19 cellular contexts compared by ENCODE assay signal in the genomic region with DNA sequence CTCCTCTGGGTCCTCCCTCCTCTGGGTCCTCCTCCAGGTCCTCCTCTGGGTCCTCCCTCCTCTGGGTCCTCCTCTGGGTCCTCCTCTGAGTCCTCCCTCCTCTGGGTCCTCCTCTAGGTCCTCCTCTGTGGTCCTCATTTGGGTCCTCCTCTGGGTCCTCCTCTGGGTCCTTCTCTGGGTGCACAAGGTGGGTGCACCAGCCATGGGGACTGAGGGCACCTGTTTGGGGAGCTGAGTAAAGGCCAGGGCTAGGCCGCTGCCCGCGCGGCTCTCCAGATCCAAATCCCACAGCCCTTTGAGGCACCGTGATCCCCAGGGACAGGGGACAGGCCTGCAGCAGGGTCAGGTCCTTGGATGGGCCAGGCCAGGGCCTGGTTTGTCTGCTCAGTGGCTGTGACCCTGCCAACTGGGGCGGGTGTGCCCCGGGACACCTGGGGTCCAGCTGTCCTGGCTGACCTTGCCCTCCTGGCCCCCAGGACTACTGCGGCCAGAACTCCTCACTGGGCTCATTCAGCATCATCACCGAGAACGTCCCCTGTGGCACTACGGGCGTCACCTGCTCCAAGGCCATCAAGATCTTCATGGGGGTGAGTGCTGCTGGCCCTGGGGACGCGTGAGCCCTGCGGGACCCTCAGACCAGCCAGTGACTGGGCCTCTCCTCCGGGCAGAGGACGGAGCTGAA. TPM values are rescaled to one million over a fixed set of nuclear protein-coding genes. Genes with fewer than 3 reads are reported as not detected.
A peak's percentile ranks its signal among the peaks of the same experiment; 100 is the strongest.
DNase-seq lines count a peak whose midpoint lies in the region; ATAC-seq and TF ChIP-seq lines count a peak whose summit lies in the region.
"Had no signal": no experiment of that assay in that cellular context is flagged by ENCODE, and none has a peak within 500 bp of the region (broad histone marks: within the 10 kb centered on the region; RNA-seq: fewer than 3 reads in every experiment).

No MANE protein-coding gene starts in this region.

- no peaks in the 10 kb centered on the region for H3K79me2 ChIP-seq in OCI-LY7 (ENCODE audit: insufficient read depth, low read depth, low read length)

- H3K4me3 ChIP-seq in HEK293 (ENCODE audit: low read depth, low read length) (no peak overlapping the region), mucosa of descending colon (no peak overlapping the region), OCI-LY7 (ENCODE audit: low read depth, low read length, poor library complexity, severe bottlenecking) (no peak overlapping the region), uterus (no peak overlapping the region)
- H3K4me3 ChIP-seq: SJCRH30 had no signal

- no peaks in the 10 kb centered on the region for H3K27me3 ChIP-seq in uterus
- H3K27me3 ChIP-seq: SJCRH30 had no signal

- H3K27ac Mint-ChIP-seq in activated naive CD8-positive, alpha-beta T cell treated with anti-CD3 and anti-CD28 coated beads, Interleukin-2, amount 10 ng/mL, durations not matched to agents 7 days and 5 days, result no peak overlapping the region
- H3K27ac Mint-ChIP-seq in activated naive CD8-positive, alpha-beta T cell treated with anti-CD3 and anti-CD28 coated beads, Interleukin-2, amount 50 U/mL, for 24 hours, result no peak overlapping the region
- H3K27ac Mint-ChIP-seq in chondrocyte (ENCODE audit: unreplicated experiment), result no peak overlapping the region

- H3K9me2 ChIP-seq in OCI-LY7 (ENCODE audit: insufficient read depth, low read length), result no peaks in the 10 kb centered on the region

- H3K9me3 ChIP-seq in HEK293 (ENCODE audit: control insufficient read depth, insufficient read depth, low read depth, low read length), result no peaks in the 10 kb centered on the region
- no peaks in the 10 kb centered on the region for H3K9me3 ChIP-seq in mucosa of descending colon
- H3K9me3 ChIP-seq in OCI-LY7 (ENCODE audit: low read length), result no peaks in the 10 kb centered on the region
- H3K9me3 ChIP-seq in uterus, result no peaks in the 10 kb centered on the region
- H3K9me3 ChIP-seq: SJCRH30 had no signal

- no peak overlapping the region for H3K4me3 Mint-ChIP-seq in activated naive CD8-positive, alpha-beta T cell treated with anti-CD3 and anti-CD28 coated beads, Interleukin-2, amount 10 ng/mL, durations not matched to agents 7 days and 5 days
- no peak overlapping the region for H3K4me3 Mint-ChIP-seq in activated naive CD8-positive, alpha-beta T cell treated with anti-CD3 and anti-CD28 coated beads, Interleukin-2, amount 50 U/mL, for 24 hours
- H3K4me3 Mint-ChIP-seq in chondrocyte (ENCODE audit: unreplicated experiment), result no peak overlapping the region

- intact Hi-C loops in mucosa of descending colon (cut with DNase I, micrococcal nuclease) (no loop called here), OCI-LY7 (cut with micrococcal nuclease; ENCODE audit: unreplicated experiment) (no loop called here), uterus (cut with DNase I; ENCODE audit: low total_unique reads) (no loop called here)

- BruUV-seq in OCI-LY7 (replicated peaks; lab: Mats Ljungman, UMichigan), result no TSS peak

- H4K20me1 ChIP-seq in OCI-LY7 (ENCODE audit: insufficient read depth, low read length), result no peaks in the 10 kb centered on the region

- peak; percentile 22 for DNase-seq in activated naive CD8-positive, alpha-beta T cell treated with anti-CD3 and anti-CD28 coated beads, Interleukin-2, amount 10 ng/mL, durations not matched to agents 7 days and 5 days
- DNase-seq in activated naive CD8-positive, alpha-beta T cell treated with anti-CD3 and anti-CD28 coated beads, Interleukin-2, amount 50 U/mL, for 24 hours, result no peak
- DNase-seq in chondrocyte (ENCODE audit: low spot score) (peak; percentile 87), mucosa of descending colon (peak in 2 of 3 donors; percentile 24 to 36), OCI-LY7 (ENCODE audit: low spot score) (no peak), uterus (no peak)
- DNase-seq: NCI-H1105, NCI-H2029 treated with DMSO at 0.1 percent for 48 hours, NCI-H226, NCI-H510A treated with DMSO at 0.1 percent for 48 hours, NCI-H748 treated with DMSO at 0.1 percent for 48 hours, SJCRH30 had no signal

- H3K27ac ChIP-seq in HEK293 (ENCODE audit: extremely low read depth, low read depth, low read length) (no peak overlapping the region), OCI-LY7 (ENCODE audit: low read depth, low read length, poor library complexity, severe bottlenecking) (no peak overlapping the region), uterus (no peak overlapping the region)
- H3K27ac ChIP-seq: C4-2B, HL-60, RWPE1, SJCRH30 had no signal

- POLR2A ChIA-PET in activated naive CD8-positive, alpha-beta T cell treated with anti-CD3 and anti-CD28 coated beads, Interleukin-2, amount 10 ng/mL, durations not matched to agents 7 days and 5 days (lab: Charles Lee), result no interaction called here
- POLR2A ChIA-PET in HEK293 (lab: Yijun Ruan, JAX), result no interaction called here
- POLR2A ChIA-PET in OCI-LY7 (lab: Charles Lee), result no interaction called here

- TF ChIP-seq CTCF in HEK293 (tag by site-specific recombination; IDR thresholded peaks at IDR 0.05) (no peak), chondrocyte (IDR thresholded peaks at IDR 0.05) (no peak), mucosa of descending colon (IDR thresholded peaks at IDR 0.05) (no peak), OCI-LY7 (conservative IDR thresholded peaks at IDR 0.05; ENCODE audit: low read length) (no peak), uterus (IDR thresholded peaks at IDR 0.05) (no peak)

- no peaks in the 10 kb centered on the region for H3K36me3 Mint-ChIP-seq in activated naive CD8-positive, alpha-beta T cell treated with anti-CD3 and anti-CD28 coated beads, Interleukin-2, amount 10 ng/mL, durations not matched to agents 7 days and 5 days
- no peaks in the 10 kb centered on the region for H3K36me3 Mint-ChIP-seq in activated naive CD8-positive, alpha-beta T cell treated with anti-CD3 and anti-CD28 coated beads, Interleukin-2, amount 50 U/mL, for 24 hours (ENCODE audit: low read depth)
- no peaks in the 10 kb centered on the region for H3K36me3 Mint-ChIP-seq in chondrocyte (ENCODE audit: low read depth)

- TF ChIP-seq POLR2A in uterus (IDR thresholded peaks at IDR 0.05), result no peak

- H3K4me1 Mint-ChIP-seq in activated naive CD8-positive, alpha-beta T cell treated with anti-CD3 and anti-CD28 coated beads, Interleukin-2, amount 10 ng/mL, durations not matched to agents 7 days and 5 days, result no peaks in the 10 kb centered on the region
- no peaks in the 10 kb centered on the region for H3K4me1 Mint-ChIP-seq in activated naive CD8-positive, alpha-beta T cell treated with anti-CD3 and anti-CD28 coated beads, Interleukin-2, amount 50 U/mL, for 24 hours
- no peaks in the 10 kb centered on the region for H3K4me1 Mint-ChIP-seq in chondrocyte (ENCODE audit: low read depth)

- no peaks in the 10 kb centered on the region for H3K4me1 ChIP-seq in HEK293 (ENCODE audit: control insufficient read depth, insufficient read depth, low read length)
- H3K4me1 ChIP-seq in mucosa of descending colon (ENCODE audit: low read depth), result no peaks in the 10 kb centered on the region
- H3K4me1 ChIP-seq in OCI-LY7 (ENCODE audit: insufficient read depth, low read length, poor library complexity, severe bottlenecking), result no peaks in the 10 kb centered on the region
- H3K4me1 ChIP-seq in uterus, result no peaks in the 10 kb centered on the region
- H3K4me1 ChIP-seq: SJCRH30 had no signal

- peaks cover 9% of the 10 kb centered on the region for H3K9me3 Mint-ChIP-seq in activated naive CD8-positive, alpha-beta T cell treated with anti-CD3 and anti-CD28 coated beads, Interleukin-2, amount 10 ng/mL, durations not matched to agents 7 days and 5 days
- no peaks in the 10 kb centered on the region for H3K9me3 Mint-ChIP-seq in activated naive CD8-positive, alpha-beta T cell treated with anti-CD3 and anti-CD28 coated beads, Interleukin-2, amount 50 U/mL, for 24 hours
- H3K9me3 Mint-ChIP-seq in chondrocyte (ENCODE audit: low read depth), result no peaks in the 10 kb centered on the region

- H3K36me3 ChIP-seq in HEK293 (ENCODE audit: control insufficient read depth in 2 of 2, insufficient read depth in 1 of 2, low read length in 2 of 2) (no peaks in the 10 kb centered on the region), mucosa of descending colon (ENCODE audit: low read depth) (no peaks in the 10 kb centered on the region), OCI-LY7 (ENCODE audit: insufficient read depth, low read length) (no peaks in the 10 kb centered on the region), uterus (no peaks in the 10 kb centered on the region)
- H3K36me3 ChIP-seq: SJCRH30 had no signal

- no peak for ATAC-seq in activated naive CD8-positive, alpha-beta T cell treated with anti-CD3 and anti-CD28 coated beads, Interleukin-2, amount 10 ng/mL, durations not matched to agents 7 days and 5 days (ENCODE audit: low read depth)
- ATAC-seq in activated naive CD8-positive, alpha-beta T cell treated with anti-CD3 and anti-CD28 coated beads, Interleukin-2, amount 50 U/mL, for 24 hours, result no peak
- no peak for ATAC-seq in mucosa of descending colon
- no peak for ATAC-seq in GM21367 (IDR thresholded peaks at IDR 0.05; ENCODE audit: unreplicated experiment)

- CTCF ChIA-PET in HEK293 (lab: Yijun Ruan, JAX), result interaction anchor here (0.7 kb wide), 1 partner anchor 228 kb away, joined by 3 read pairs; no protein-coding TSS in a partner anchor
- CTCF ChIA-PET in OCI-LY7 (lab: Charles Lee; ENCODE audit: unreplicated experiment), result no interaction called here

- no peak overlapping the region for H3K4me2 ChIP-seq in OCI-LY7 (ENCODE audit: low read length)

- H3K27me3 Mint-ChIP-seq in activated naive CD8-positive, alpha-beta T cell treated with anti-CD3 and anti-CD28 coated beads, Interleukin-2, amount 10 ng/mL, durations not matched to agents 7 days and 5 days, result no peaks in the 10 kb centered on the region
- no peaks in the 10 kb centered on the region for H3K27me3 Mint-ChIP-seq in activated naive CD8-positive, alpha-beta T cell treated with anti-CD3 and anti-CD28 coated beads, Interleukin-2, amount 50 U/mL, for 24 hours
- H3K27me3 Mint-ChIP-seq in chondrocyte (ENCODE audit: low read depth), result no peaks in the 10 kb centered on the region

- H2AFZ ChIP-seq in OCI-LY7 (ENCODE audit: low read length), result no peak overlapping the region

TF ChIP-seq in HEK293, 187 proteins besides CTCF, POLR2A, EP300 and RAD21 (continues in another document):
- no peak for TF ChIP-seq ZNF664 (tag by site-specific recombination; IDR thresholded peaks at IDR 0.05)
- no peak for TF ChIP-seq WT1 (tag by site-specific recombination; IDR thresholded peaks at IDR 0.05)

RNA-seq across cellular contexts. Expression of a gene that starts 12.7 kb away (rescaled TPM):
- total RNA-seq in activated naive CD8-positive, alpha-beta T cell treated with anti-CD3 and anti-CD28 coated beads, Interleukin-2, amount 10 ng/mL, durations not matched to agents 7 days and 5 days, result not detected
- total RNA-seq in chondrocyte (not detected in 3 replicates), mucosa of descending colon (1,000 to 10,000 TPM in 2 of 3 donors, 100 to 1,000 TPM in 1; 379 to 1,246 (median 1,109) TPM), OCI-LY7 (2022) (not detected in 2 replicates), uterus (1 to 10 TPM in 1 of 4 donors, under 1 TPM in 2, not detected in 1; 0.06 to 1.8 (median 0.26) TPM)
- total RNA-seq in OCI-LY7 (2014; rRNA removed; shearing (Covaris generic)), result not detected in 2 replicates
- total RNA-seq: Daoy, H4 had no signal

RNA-seq across cellular contexts. Expression of a gene that starts 50.9 kb away (rescaled TPM):
- not detected for total RNA-seq in activated naive CD8-positive, alpha-beta T cell treated with anti-CD3 and anti-CD28 coated beads, Interleukin-2, amount 10 ng/mL, durations not matched to agents 7 days and 5 days
- not detected in 3 replicates for total RNA-seq in chondrocyte
- total RNA-seq in mucosa of descending colon, result not detected
- not detected in 2 replicates for total RNA-seq in OCI-LY7 (2014; rRNA removed; shearing (Covaris generic))
- not detected in 2 replicates for total RNA-seq in OCI-LY7 (2022)
- total RNA-seq in uterus, result 1 to 10 TPM in 1 of 4 donors, under 1 TPM in 1, not detected in 2; 0.43 to 3.5 TPM
- total RNA-seq: Daoy, H4, SJCRH30 had no signal

Comparison
In these comparisons a context has a peak if more than half of its experiments do, and no peak if none do; other contexts are left out.
1. DNase-seq: peak in activated naive CD8-positive, alpha-beta T cell treated with anti-CD3 and anti-CD28 coated beads, Interleukin-2, amount 10 ng/mL, durations not matched to agents 7 days and 5 days (single experiment), chondrocyte (single experiment) and mucosa of descending colon (2 of 3); none in activated naive CD8-positive, alpha-beta T cell treated with anti-CD3 and anti-CD28 coated beads, Interleukin-2, amount 50 U/mL, for 24 hours (single experiment), OCI-LY7 (single experiment) and uterus (0 of 2).
2. RNA of a gene that starts 12.7 kb away (total RNA-seq): 379 to 1,246 TPM in mucosa of descending colon; 0.06 to 1.8 TPM in uterus, not detected in activated naive CD8-positive, alpha-beta T cell treated with anti-CD3 and anti-CD28 coated beads, Interleukin-2, amount 10 ng/mL, durations not matched to agents 7 days and 5 days, not detected in chondrocyte and not detected in OCI-LY7; every median in the first group is over 100 times any median in the second.